In the genomic region with DNA sequence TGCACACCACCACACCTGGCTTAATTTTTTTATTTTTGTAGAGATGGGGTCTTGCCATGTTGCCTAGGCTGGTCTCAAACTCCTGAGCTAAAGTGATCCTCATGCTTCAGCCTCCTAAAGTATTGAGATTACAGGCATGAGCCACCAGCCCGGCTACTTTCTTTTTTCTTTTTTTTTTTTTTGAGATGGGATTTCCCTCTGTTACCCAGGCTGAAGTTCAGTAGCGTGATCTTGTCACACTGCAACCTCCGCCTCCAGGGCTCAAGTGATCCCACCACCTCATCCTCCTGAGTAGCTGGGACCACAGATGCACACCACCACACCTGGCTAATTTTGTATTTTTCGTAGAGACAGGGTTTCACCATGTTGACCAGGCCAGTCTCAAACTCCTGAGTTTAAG, we compare ENCODE assay signal across 14 cellular contexts. TPM values are rescaled to one million over a fixed set of nuclear protein-coding genes. Genes with fewer than 3 reads are reported as not detected.
A peak's percentile ranks its signal among the peaks of the same experiment; 100 is the strongest.
DNase-seq lines count a peak whose midpoint lies in the region; TF ChIP-seq lines count a peak whose summit lies in the region.
"Had no signal": no experiment of that assay in that cellular context is flagged by ENCODE, and none has a peak within 500 bp of the region (broad histone marks: within the 10 kb centered on the region; RNA-seq: fewer than 3 reads in every experiment).

No MANE protein-coding gene starts in this region.

- H3K27ac Mint-ChIP-seq in endodermal cell (no peak overlapping the region), Calu3 (ENCODE audit: unreplicated experiment) (no peak overlapping the region)
- no peak overlapping the region for H3K27ac Mint-ChIP-seq in activated T-cell treated with anti-CD3 and anti-CD28 coated beads, Interleukin-2, amount 50 U/mL, for 24 hours
- H3K27ac Mint-ChIP-seq: GM23338, H9, HFFc6 had no signal

- H3K36me3 ChIP-seq in WERI-Rb-1 (peaks cover 22% of the 10 kb centered on the region), endodermal cell (ENCODE audit: control insufficient read depth, insufficient read depth, low read length) (no peaks in the 10 kb centered on the region), thyroid gland (no peaks in the 10 kb centered on the region)

- H3K36me3 Mint-ChIP-seq in endodermal cell (ENCODE audit: low read depth), result peaks cover 10% of the 10 kb centered on the region
- peaks cover 6% of the 10 kb centered on the region for H3K36me3 Mint-ChIP-seq in Calu3 (ENCODE audit: insufficient read depth, unreplicated experiment)
- H3K36me3 Mint-ChIP-seq in activated T-cell treated with anti-CD3 and anti-CD28 coated beads, Interleukin-2, amount 50 U/mL, for 24 hours (ENCODE audit: low read depth), result no peaks in the 10 kb centered on the region

- H3K9me3 ChIP-seq in WERI-Rb-1 (ENCODE audit: severe bottlenecking) (no peaks in the 10 kb centered on the region), endodermal cell (ENCODE audit: control insufficient read depth, low read length) (no peaks in the 10 kb centered on the region), thyroid gland (no peaks in the 10 kb centered on the region)

- BruUV-seq in Calu3 (replicated peaks; lab: Mats Ljungman, UMichigan), result no TSS peak

- H3K4me3 ChIP-seq in WERI-Rb-1 (ENCODE audit: low read depth, low read length), result no peak overlapping the region
- no peak overlapping the region for H3K4me3 ChIP-seq in endodermal cell (ENCODE audit: low read length)
- no peak overlapping the region for H3K4me3 ChIP-seq in thyroid gland (replicated peaks in 1 of 3)
- H3K4me3 ChIP-seq: GM23338 had no signal

- H3K4me3 Mint-ChIP-seq in endodermal cell (no peak overlapping the region), Calu3 (ENCODE audit: low read depth, unreplicated experiment) (no peak overlapping the region)
- no peak overlapping the region for H3K4me3 Mint-ChIP-seq in activated T-cell treated with anti-CD3 and anti-CD28 coated beads, Interleukin-2, amount 50 U/mL, for 24 hours
- H3K4me3 Mint-ChIP-seq: CD4-positive, alpha-beta memory T cell; GM23338; H9; HFFc6 had no signal

- H3K27me3 ChIP-seq in WERI-Rb-1 (ENCODE audit: insufficient read depth, low read depth, severe bottlenecking) (no peaks in the 10 kb centered on the region), endodermal cell (ENCODE audit: control insufficient read depth, insufficient read depth, low read length, poor library complexity, severe bottlenecking) (peaks cover 11% of the 10 kb centered on the region), thyroid gland (no peaks in the 10 kb centered on the region)

- WGBS in endodermal cell (ENCODE audit: insufficient coverage in 1 of 2, insufficient read length in 1 of 2), 2 experiments, result 91 to 96% methylated on average over 3 to 4 of the region's 4 CpGs
- 90 to 94% methylated on average over 4 of the region's 4 CpGs for WGBS in thyroid gland, 2 donors

- TF ChIP-seq CTCF in WERI-Rb-1 (IDR thresholded peaks at IDR 0.05; ENCODE audit: low read depth, low read length) (no peak), endodermal cell (conservative IDR thresholded peaks at IDR 0.05) (no peak), thyroid gland (IDR thresholded peaks at IDR 0.05) (no peak), Calu3 (IDR thresholded peaks at IDR 0.05; ENCODE audit: unreplicated experiment) (no peak)

- peaks cover 8% of the 10 kb centered on the region for H3K27me3 Mint-ChIP-seq in endodermal cell (ENCODE audit: insufficient read depth)
- H3K27me3 Mint-ChIP-seq in Calu3 (ENCODE audit: unreplicated experiment), result no peaks in the 10 kb centered on the region
- H3K27me3 Mint-ChIP-seq in activated T-cell treated with anti-CD3 and anti-CD28 coated beads, Interleukin-2, amount 50 U/mL, for 24 hours, result no peaks in the 10 kb centered on the region
- H3K27me3 Mint-ChIP-seq: CD4-positive, alpha-beta memory T cell had no signal

- H3K4me1 Mint-ChIP-seq in endodermal cell (peaks cover 7% of the 10 kb centered on the region), Calu3 (ENCODE audit: low read depth, unreplicated experiment) (no peaks in the 10 kb centered on the region)
- H3K4me1 Mint-ChIP-seq in activated T-cell treated with anti-CD3 and anti-CD28 coated beads, Interleukin-2, amount 50 U/mL, for 24 hours (ENCODE audit: low read depth), result peaks cover 6% of the 10 kb centered on the region

- H3K9me3 Mint-ChIP-seq in endodermal cell (no peaks in the 10 kb centered on the region), Calu3 (ENCODE audit: low read depth, unreplicated experiment) (no peaks in the 10 kb centered on the region)
- H3K9me3 Mint-ChIP-seq in activated T-cell treated with anti-CD3 and anti-CD28 coated beads, Interleukin-2, amount 50 U/mL, for 24 hours, result no peaks in the 10 kb centered on the region
- H3K9me3 Mint-ChIP-seq: CD4-positive, alpha-beta memory T cell; GM23338; H9; HFFc6 had no signal

- no peak for TF ChIP-seq POLR2A in thyroid gland (IDR thresholded peaks at IDR 0.05)

- H3K27ac ChIP-seq in WERI-Rb-1, result peak overlapping the region; percentile 68
- H3K27ac ChIP-seq in endodermal cell (ENCODE audit: low read depth, low read length), result no peak overlapping the region
- peak overlapping the region; percentile 43 to 83 (median 76) for H3K27ac ChIP-seq in thyroid gland

- no peaks in the 10 kb centered on the region for H3K4me1 ChIP-seq in endodermal cell (ENCODE audit: control insufficient read depth, insufficient read depth, low read length)
- H3K4me1 ChIP-seq in thyroid gland, result peaks cover 8 to 14% of the 10 kb centered on the region in 2 donors

- DNase-seq in WERI-Rb-1 (no peak), endodermal cell (peak; percentile 44), thyroid gland (no peak), Calu3 (no peak), DMS53 (lab: John Stamatoyannopoulos, UW) (no peak)
- DNase-seq in activated T-cell treated with anti-CD3 and anti-CD28 coated beads, Interleukin-2, amount 50 U/mL, for 24 hours, result no peak
- DNase-seq: C1 segment of cervical spinal cord; CD4-positive, alpha-beta memory T cell; COR-L47; DMS 273 treated with DMSO at 0.1 percent for 48 hours; DND-41; H9; HFFc6 had no signal

- CTCF ChIA-PET in Calu3 (lab: Charles Lee), result interaction anchor here (0.7 kb wide), 1 partner anchor 108 kb away, joined by 3 read pairs; no protein-coding TSS in a partner anchor

- intact Hi-C loops in thyroid gland (cut with DNase I), result no loop called here
- intact Hi-C loops in Calu3 (cut with micrococcal nuclease; ENCODE audit: unreplicated experiment), result no loop called here

- no peak overlapping the region for H3K9ac ChIP-seq in endodermal cell (ENCODE audit: extremely low read depth, low read length, poor library complexity, severe bottlenecking)

RNA-seq across cellular contexts. Expression of gene LIMA1, which starts 51.1 kb away (rescaled TPM):
- total RNA-seq in endodermal cell, result 10 to 100 TPM; 20.1 to 26.0 TPM
- polyA plus RNA-seq in endodermal cell (2013, experiment 1 of 2), result 28.6 TPM
- polyA plus RNA-seq in endodermal cell (2013, experiment 2 of 2), result 26.3 TPM
- 10 to 100 TPM; 53.0 to 75.4 (median 66.7) TPM for total RNA-seq in thyroid gland
- total RNA-seq in Calu3 (2022), result 48.9 and 67.6 TPM in 2 replicates
